Comparison of ENCODE assay signal across 1 cellular context in genomic region chr22:27377901-27378300, GRCh38.
TF ChIP-seq lines count a peak whose summit lies in the region.

No MANE protein-coding gene starts in this region.

TF ChIP-seq in SK-N-SH, 30 proteins besides CTCF, POLR2A, EP300 and RAD21 (continued from another document):
- TF ChIP-seq IRF3 (IDR thresholded peaks at IDR 0.05; ENCODE audit: low read depth, low read length), result no peak
- TF ChIP-seq RFX5 (IDR thresholded peaks at IDR 0.05; ENCODE audit: low read length), result no peak
- no peak for TF ChIP-seq MXI1 (IDR thresholded peaks at IDR 0.05; ENCODE audit: low read depth, low read length)
- TF ChIP-seq NRF1 (IDR thresholded peaks at IDR 0.05; ENCODE audit: low read depth, low read length), result no peak
- TF ChIP-seq ZBTB33 (IDR thresholded peaks at IDR 0.05; ENCODE audit: borderline replicate concordance, low read depth), result no peak
- TF ChIP-seq RXRA (IDR thresholded peaks at IDR 0.05; ENCODE audit: borderline replicate concordance, low read depth), result no peak
- TF ChIP-seq USF2 (IDR thresholded peaks at IDR 0.05; ENCODE audit: borderline replicate concordance, low read depth, low read length), result no peak
- TF ChIP-seq POLR2AphosphoS5 (IDR thresholded peaks at IDR 0.05; ENCODE audit: low read depth, low read length), result no peak
- no peak for TF ChIP-seq GABPA (IDR thresholded peaks at IDR 0.05; ENCODE audit: low read depth)
- no peak for TF ChIP-seq SMC3 (IDR thresholded peaks at IDR 0.05; ENCODE audit: low read depth, low read length)
- TF ChIP-seq YY1 (IDR thresholded peaks at IDR 0.05; ENCODE audit: low read depth), result no peak
